Comparison of ENCODE assay signal across 19 cellular contexts in genomic region chr3:112982710-112983109, GRCh38. TPM values are rescaled to one million over a fixed set of nuclear protein-coding genes. Genes with fewer than 3 reads are reported as not detected.
"Had no signal": no experiment of that assay in that cellular context is flagged by ENCODE, and none has a peak within 500 bp of the region (broad histone marks: within the 10 kb centered on the region; RNA-seq: fewer than 3 reads in every experiment).

No MANE protein-coding gene starts in this region.

- H3K36me3 Mint-ChIP-seq: activated CD4-positive, alpha-beta memory T cell treated with anti-CD3 and anti-CD28 coated beads for 36 hours; activated CD8-positive, alpha-beta memory T cell treated with anti-CD3 and anti-CD28 coated beads, Interleukin-2, amount 10 ng/mL, durations not matched to agents 7 days and 5 days; natural killer cell had no signal

- H3K4me1 ChIP-seq: vagina had no signal

- H3K36me3 ChIP-seq: cardiac muscle cell, esophagus muscularis mucosa, left ventricle myocardium inferior, neutrophil, sigmoid colon, tibial nerve, vagina had no signal

- FAIRE-seq: colon, keratinocyte had no signal

- H3K27me3 Mint-ChIP-seq: activated CD4-positive, alpha-beta memory T cell treated with anti-CD3 and anti-CD28 coated beads for 36 hours; activated CD8-positive, alpha-beta memory T cell treated with anti-CD3 and anti-CD28 coated beads, Interleukin-2, amount 10 ng/mL, durations not matched to agents 7 days and 5 days had no signal

- DNase-seq: activated CD4-positive, alpha-beta memory T cell treated with anti-CD3 and anti-CD28 coated beads for 36 hours; activated CD8-positive, alpha-beta memory T cell treated with anti-CD3 and anti-CD28 coated beads, Interleukin-2, amount 10 ng/mL, durations not matched to agents 7 days and 5 days; activated effector memory CD4-positive, alpha-beta T cell treated with Interleukin-2 at 50 U/mL for 16 hours; activated T-cell treated with anti-CD3 and anti-CD28 coated beads, Interleukin-2, amount 50 U/mL, for 1 hour; left ventricle myocardium inferior; mucosa of descending colon; natural killer cell; sigmoid colon; stimulated activated CD4-positive, alpha-beta T cell treated with anti-CD3 and anti-CD28 coated beads, Interleukin-1b, Interleukin-23, amount 100 ng/mL, for 48 hours; T1000 had no signal

- H3K27me3 ChIP-seq: esophagus muscularis mucosa, hepatocyte, neutrophil, sigmoid colon, tibial nerve, vagina had no signal

- H3K27ac ChIP-seq: cardiac muscle cell, esophagus muscularis mucosa, hepatocyte, left ventricle myocardium inferior, neutrophil, sigmoid colon, tibial nerve, vagina had no signal

- H3K4me3 ChIP-seq: cardiac muscle cell, esophagus muscularis mucosa, hepatocyte, left ventricle myocardium inferior, mucosa of descending colon, sigmoid colon, tibial nerve, vagina had no signal

- H3K9me3 Mint-ChIP-seq: activated CD4-positive, alpha-beta memory T cell treated with anti-CD3 and anti-CD28 coated beads for 36 hours; activated naive CD4-positive, alpha-beta T cell treated with anti-CD3 and anti-CD28 coated beads, Interleukin-2, amount 50 U/mL, for 72 hours; natural killer cell had no signal

- ATAC-seq: activated CD8-positive, alpha-beta memory T cell treated with anti-CD3 and anti-CD28 coated beads, Interleukin-2, amount 10 ng/mL, durations not matched to agents 7 days and 5 days; activated naive CD4-positive, alpha-beta T cell treated with anti-CD3 and anti-CD28 coated beads, Interleukin-2, amount 50 U/mL, for 72 hours; mucosa of descending colon; natural killer cell had no signal

- H3K9me3 ChIP-seq: esophagus muscularis mucosa, left ventricle myocardium inferior, mucosa of descending colon, neutrophil, sigmoid colon, tibial nerve, vagina had no signal

- H3K4me3 Mint-ChIP-seq: activated CD4-positive, alpha-beta memory T cell treated with anti-CD3 and anti-CD28 coated beads for 36 hours; activated CD8-positive, alpha-beta memory T cell treated with anti-CD3 and anti-CD28 coated beads, Interleukin-2, amount 10 ng/mL, durations not matched to agents 7 days and 5 days; natural killer cell had no signal

- H3K27ac Mint-ChIP-seq: activated CD4-positive, alpha-beta memory T cell treated with anti-CD3 and anti-CD28 coated beads for 36 hours; activated CD8-positive, alpha-beta memory T cell treated with anti-CD3 and anti-CD28 coated beads, Interleukin-2, amount 10 ng/mL, durations not matched to agents 7 days and 5 days; activated naive CD4-positive, alpha-beta T cell treated with anti-CD3 and anti-CD28 coated beads, Interleukin-2, amount 50 U/mL, for 72 hours; natural killer cell had no signal

RNA-seq across cellular contexts. Expression of gene CD200R1, which starts 7.8 kb away (rescaled TPM):
- polyA plus RNA-seq: cardiac muscle cell had no signal
